In the genomic region with DNA sequence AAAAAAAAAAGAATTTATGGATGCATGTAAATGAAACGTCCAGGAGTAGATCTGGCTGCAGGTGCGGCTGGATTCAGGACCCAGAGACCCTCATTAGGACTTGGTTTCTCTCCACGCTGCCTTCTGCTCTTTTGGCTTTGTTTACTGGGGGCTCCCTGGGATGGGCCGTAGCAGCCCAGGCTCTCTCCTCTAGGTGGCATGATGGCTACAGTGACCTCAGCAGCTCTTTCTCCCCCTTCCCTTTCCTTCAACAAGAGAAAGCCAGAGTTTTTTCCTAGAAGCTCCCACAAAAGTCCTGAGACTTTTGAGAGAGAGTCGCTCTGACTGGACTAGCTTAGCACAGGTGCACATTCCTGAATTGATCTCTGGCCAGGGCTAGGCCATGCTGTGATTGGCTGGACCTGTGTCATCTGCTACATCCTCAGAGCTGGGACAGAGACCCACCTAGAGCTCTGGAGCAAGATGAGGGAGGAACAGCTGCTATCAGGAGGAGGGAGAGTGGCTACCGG, we compare ENCODE assay signal across 8 cellular contexts.
DNase-seq lines count a peak whose midpoint lies in the region; ATAC-seq, FAIRE-seq and TF ChIP-seq lines count a peak whose summit lies in the region.

No MANE protein-coding gene starts in this region.

- peak; percentile 48 for ATAC-seq in GM18505 (IDR thresholded peaks at IDR 0.05; ENCODE audit: unreplicated experiment)
- peak; percentile 45 for ATAC-seq in HG03025 (IDR thresholded peaks at IDR 0.05; ENCODE audit: low FRiP score, unreplicated experiment)
- peak; percentile 79 for ATAC-seq in Panc1

- H3K27ac ChIP-seq in Panc1 (ENCODE audit: low read length) = peak overlapping the region; percentile 19; the same call in 1 of the 2 replicates

- no peaks in the 10 kb centered on the region for H3K9me3 ChIP-seq in Panc1 (ENCODE audit: control insufficient read depth, insufficient read depth, low read depth, low read length)

- no peak for TF ChIP-seq POLR2A in GM18505 (IDR thresholded peaks at IDR 0.05; ENCODE audit: borderline replicate concordance, extremely low read depth, insufficient read depth, insufficient read length)

- POLR2A ChIA-PET in Panc1 (lab: Charles Lee) = no interaction called here

- in situ Hi-C loops in Panc1 (cut with HindIII; ENCODE audit: low pct_unique_long_range_greater_than_20kb, low sequenced_read_pairs) = no loop called here

- H3K4me3 ChIP-seq in AG10803 (ENCODE audit: low read length) (no peak overlapping the region), Panc1 (ENCODE audit: low read depth in 2 of 2, low read length in 2 of 2) (no peak overlapping the region), bronchial epithelial cell (ENCODE audit: low read depth, low read length) (no peak overlapping the region)

- peaks cover 2% of the 10 kb centered on the region; the same call in 1 of the 2 replicates for H3K4me1 ChIP-seq in Panc1 (ENCODE audit: control insufficient read depth, insufficient read depth, low read length)

- TF ChIP-seq CTCF in AG10803 (conservative IDR thresholded peaks at IDR 0.05; ENCODE audit: low read length) (peak; percentile 84), Panc1 (IDR thresholded peaks at IDR 0.05) (peak; percentile 76), bronchial epithelial cell (IDR thresholded peaks at IDR 0.05; ENCODE audit: insufficient read depth, low read length, severe bottlenecking) (peak; percentile 82)

- H3K27me3 ChIP-seq in Panc1 (ENCODE audit: control insufficient read depth, insufficient read depth, low read length) = peaks cover 16% of the 10 kb centered on the region; the same call in 1 of the 2 replicates
- no peaks in the 10 kb centered on the region for H3K27me3 ChIP-seq in bronchial epithelial cell (ENCODE audit: control insufficient read depth, insufficient read depth, low read length)

- FAIRE-seq in bronchial epithelial cell (lab: Jason Lieb, UNC) (no peak), islet of Langerhans (lab: Jason Lieb, UNC) (peak; percentile 38)

- BruUV-seq in Panc1 (replicated peaks; lab: Mats Ljungman, UMichigan) = no TSS peak

- CTCF ChIA-PET in Panc1 (lab: Charles Lee) = interaction anchor here (0.6 to 1.0 kb wide), 2 partner anchors 55 to 95 kb away, joined by 3 read pairs; no protein-coding TSS in a partner anchor

- intact Hi-C loops in Panc1 (cut with micrococcal nuclease; ENCODE audit: unreplicated experiment) = no loop called here

- peak; percentile 54 for DNase-seq in AG10803 (ENCODE audit: low read depth)
- DNase-seq in Panc1 (ENCODE audit: low read depth, low spot score) = peak; percentile 22
- peak; percentile 49 for DNase-seq in bronchial epithelial cell (ENCODE audit: low read depth)
- peak; percentile 9 for DNase-seq in stimulated activated CD8-positive, alpha-beta memory T cell treated with anti-CD3 and anti-CD28 coated beads, Interleukin-12 subunit alpha, Interleukin-12 subunit beta, amount 100 ng/mL, for 1 hour (ENCODE audit: low read depth)
- DNase-seq in NCI-H446 treated with DMSO at 0.1 percent for 48 hours (lab: John Stamatoyannopoulos, UW) = no peak

- no peaks in the 10 kb centered on the region for H3K36me3 ChIP-seq in Panc1 (ENCODE audit: control insufficient read depth, insufficient read depth, low read length)
- H3K36me3 ChIP-seq in bronchial epithelial cell (ENCODE audit: control insufficient read depth, insufficient read depth, low read length) = no peaks in the 10 kb centered on the region
